Comparison of ENCODE assay signal across 25 cellular contexts in the genomic region with DNA sequence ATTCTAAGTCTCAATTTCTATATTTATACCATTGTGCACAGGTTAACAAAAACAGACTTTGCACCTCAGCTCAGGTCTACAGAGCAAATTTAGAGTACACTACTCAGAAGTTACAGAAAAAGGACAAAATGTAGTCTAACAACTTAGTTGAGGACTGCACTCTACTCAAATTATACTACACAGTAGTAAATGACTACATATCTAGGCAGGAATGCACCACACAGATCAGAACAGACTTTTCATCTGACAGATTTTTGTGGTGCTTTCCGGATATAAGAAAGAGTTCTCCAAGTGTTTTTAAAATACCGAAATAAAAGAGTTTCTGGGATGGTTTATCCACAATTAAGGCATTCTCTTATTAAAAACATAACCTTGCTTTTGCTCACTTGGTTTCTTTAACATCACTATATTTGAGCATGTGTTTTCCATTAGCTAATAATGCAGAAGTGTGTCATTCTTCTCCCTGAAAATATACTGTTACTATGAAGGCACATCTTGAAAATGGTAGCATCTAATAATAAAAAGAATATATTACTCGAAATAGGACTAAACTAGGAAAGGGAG.
"Had no signal": no experiment of that assay in that cellular context is flagged by ENCODE, and none has a peak within 500 bp of the region (broad histone marks: within the 10 kb centered on the region; RNA-seq: fewer than 3 reads in every experiment).

No MANE protein-coding gene starts in this region.

- ATAC-seq: activated CD8-positive, alpha-beta memory T cell treated with anti-CD3 and anti-CD28 coated beads, Interleukin-2, amount 10 ng/mL, durations not matched to agents 7 days and 5 days; activated CD8-positive, alpha-beta T cell treated with anti-CD3 and anti-CD28 coated beads for 36 hours; activated naive CD8-positive, alpha-beta T cell treated with anti-CD3 and anti-CD28 coated beads, Interleukin-2, amount 50 U/mL, for 24 hours; body of pancreas; foreskin keratinocyte; left lung; stimulated activated memory B cell treated with anti-CD40 and anti-IgM and Interleukin-4, amounts not matched to agents 10 μg/mL and 1 μg/mL and 100 μg/mL, for 72 hours had no signal

- H3K36me3 ChIP-seq: esophagus squamous epithelium, left lung, sigmoid colon, thoracic aorta, upper lobe of left lung, WERI-Rb-1 had no signal

- H3K27me3 ChIP-seq: body of pancreas, esophagus squamous epithelium, foreskin keratinocyte, left lung, sigmoid colon, upper lobe of left lung had no signal

- H3K4me3 ChIP-seq: body of pancreas, esophagus squamous epithelium, left lung, sigmoid colon, smooth muscle cell, thoracic aorta, upper lobe of left lung had no signal

- H3K9me3 ChIP-seq: body of pancreas, esophagus squamous epithelium, left lung, sigmoid colon, thoracic aorta, upper lobe of left lung had no signal

- H3K9ac ChIP-seq: parathyroid adenoma had no signal

- DNase-seq: activated CD4-positive, alpha-beta T cell treated with anti-CD3 and anti-CD28 coated beads, Interleukin-2, amount 10 ng/mL, durations not matched to agents 7 days and 5 days; activated CD4-positive, CD25-positive, alpha-beta regulatory T cell treated with anti-CD3 and anti-CD28 coated beads, Interleukin-2, amount 50 U/mL, for 72 hours; activated CD8-positive, alpha-beta memory T cell treated with anti-CD3 and anti-CD28 coated beads, Interleukin-2, amount 10 ng/mL, durations not matched to agents 7 days and 5 days; activated CD8-positive, alpha-beta T cell treated with anti-CD3 and anti-CD28 coated beads for 36 hours; activated gamma-delta T cell; activated naive CD4-positive, alpha-beta T cell treated with anti-CD3 and anti-CD28 coated beads, Interleukin-2, amount 50 U/mL, for 16 hours; activated naive CD8-positive, alpha-beta T cell treated with anti-CD3 and anti-CD28 coated beads, Interleukin-2, amount 50 U/mL, for 24 hours; activated T-cell treated with anti-CD3 and anti-CD28 coated beads for 4 hours; anterior cingulate cortex; body of pancreas; effector memory CD4-positive, alpha-beta T cell; esophagus squamous epithelium; foreskin keratinocyte; kidney; left lung; nucleus accumbens; sigmoid colon; stimulated activated CD4-positive, alpha-beta T cell treated with anti-CD3 and anti-CD28 coated beads, Interleukin-15, amount 100 ng/mL, for 24 hours; T-helper 1 cell; upper lobe of left lung; WERI-Rb-1 had no signal

- H3K4me1 ChIP-seq: left lung had no signal
